ENCODE assay signal across 1 cellular context in the genomic region with DNA sequence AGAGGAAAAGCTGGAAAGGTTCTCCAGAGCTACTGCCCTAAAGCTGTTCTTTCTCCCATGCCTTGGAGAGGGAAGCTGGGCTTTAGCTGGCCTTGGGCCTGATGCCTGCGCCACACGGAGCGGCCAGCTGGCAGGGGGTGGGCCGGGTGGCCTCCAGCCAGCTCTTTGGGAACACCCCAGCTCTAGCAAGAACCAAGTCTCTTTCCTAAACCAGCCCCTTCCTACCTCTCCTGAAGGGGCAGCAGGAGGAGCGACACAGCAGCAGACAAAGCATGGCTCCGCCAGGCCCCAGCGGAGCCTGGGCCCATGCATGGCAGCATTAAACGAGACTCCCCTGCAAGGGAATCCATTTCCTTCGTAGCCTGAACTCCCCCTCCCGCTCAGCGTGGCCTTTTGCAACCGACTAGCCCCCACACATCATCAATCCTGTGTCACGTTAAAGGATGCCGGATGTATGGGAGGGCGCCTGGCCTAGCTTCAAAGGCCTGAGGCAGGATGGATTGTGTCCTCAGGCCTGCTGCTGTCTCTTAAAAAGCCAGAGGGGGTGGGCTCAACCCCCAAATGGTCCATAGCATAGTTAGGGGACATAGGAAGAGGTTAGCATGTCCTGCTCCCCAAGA.
TF ChIP-seq lines count a peak whose summit lies in the region.

No MANE protein-coding gene starts in this region.

TF ChIP-seq in IMR-90, 13 proteins besides CTCF, POLR2A, EP300 and RAD21:
- no peak for TF ChIP-seq MAFK (IDR thresholded peaks at IDR 0.05; ENCODE audit: low read depth, low read length)
- TF ChIP-seq, protein P1, sequence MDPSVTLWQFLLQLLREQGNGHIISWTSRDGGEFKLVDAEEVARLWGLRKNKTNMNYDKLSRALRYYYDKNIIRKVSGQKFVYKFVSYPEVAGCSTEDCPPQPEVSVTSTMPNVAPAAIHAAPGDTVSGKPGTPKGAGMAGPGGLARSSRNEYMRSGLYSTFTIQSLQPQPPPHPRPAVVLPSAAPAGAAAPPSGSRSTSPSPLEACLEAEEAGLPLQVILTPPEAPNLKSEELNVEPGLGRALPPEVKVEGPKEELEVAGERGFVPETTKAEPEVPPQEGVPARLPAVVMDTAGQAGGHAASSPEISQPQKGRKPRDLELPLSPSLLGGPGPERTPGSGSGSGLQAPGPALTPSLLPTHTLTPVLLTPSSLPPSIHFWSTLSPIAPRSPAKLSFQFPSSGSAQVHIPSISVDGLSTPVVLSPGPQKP (IDR thresholded peaks at IDR 0.05; ENCODE audit: borderline replicate concordance, low read depth, low read length) = no peak
- no peak for TF ChIP-seq NFE2L2 (IDR thresholded peaks at IDR 0.05; ENCODE audit: low read depth, low read length)
- no peak for TF ChIP-seq MXI1 (IDR thresholded peaks at IDR 0.05; ENCODE audit: borderline replicate concordance, low read depth, low read length)
- TF ChIP-seq CHD1 (IDR thresholded peaks at IDR 0.05; ENCODE audit: low read depth, low read length) = no peak
- no peak for TF ChIP-seq USF2 (IDR thresholded peaks at IDR 0.05; ENCODE audit: low read depth, low read length)
- no peak for TF ChIP-seq RCOR1 (IDR thresholded peaks at IDR 0.05; ENCODE audit: insufficient replicate concordance, low read length)
- no peak for TF ChIP-seq BHLHE40 (IDR thresholded peaks at IDR 0.05; ENCODE audit: low read depth, low read length)
- no peak for TF ChIP-seq CEBPB (IDR thresholded peaks at IDR 0.05; ENCODE audit: low read depth, low read length)
- TF ChIP-seq MAZ (IDR thresholded peaks at IDR 0.05; ENCODE audit: borderline replicate concordance, low read depth, low read length) = no peak
- TF ChIP-seq FOS (IDR thresholded peaks at IDR 0.05; ENCODE audit: low read depth, low read length) = no peak
- no peak for TF ChIP-seq RFX5 (IDR thresholded peaks at IDR 0.05; ENCODE audit: low read depth, low read length)
- TF ChIP-seq SMC3 (IDR thresholded peaks at IDR 0.05; ENCODE audit: low read depth, low read length) = no peak
TF ChIP-seq in IMR-90: peak in this region for 0.
